Comparison of ENCODE assay signal across 22 cellular contexts in genomic region chr3:129629011-129629410, GRCh38. TPM values are rescaled to one million over a fixed set of nuclear protein-coding genes. Genes with fewer than 3 reads are reported as not detected.
DNase-seq lines count a peak whose midpoint lies in the region; ATAC-seq, FAIRE-seq and TF ChIP-seq lines count a peak whose summit lies in the region.
"Had no signal": no experiment of that assay in that cellular context is flagged by ENCODE, and none has a peak within 500 bp of the region (broad histone marks: within the 10 kb centered on the region; RNA-seq: fewer than 3 reads in every experiment).

No MANE protein-coding gene starts in this region.

- H3K9me3 ChIP-seq in A549 (no peaks in the 10 kb centered on the region), PC-9 (ENCODE audit: insufficient read depth, low read depth) (no peaks in the 10 kb centered on the region), osteoblast (ENCODE audit: low read depth, low read length) (no peaks in the 10 kb centered on the region)
- H3K9me3 ChIP-seq: BE2C, HAP-1 had no signal

- H3K36me3 ChIP-seq in PC-9 (ENCODE audit: low read depth) (no peaks in the 10 kb centered on the region), osteoblast (ENCODE audit: insufficient read depth, low read length) (no peaks in the 10 kb centered on the region), brain microvascular endothelial cell (replicated peaks) (no peaks in the 10 kb centered on the region)
- H3K36me3 ChIP-seq: BE2C, HAP-1 had no signal

- TF ChIP-seq EP300 in A549 (IDR thresholded peaks at IDR 0.05) = no peak

- no peak for FAIRE-seq in A549 (lab: Jason Lieb, UNC)
- FAIRE-seq: D721Med, GM12891, GM19239 had no signal

- H3F3A ChIP-seq in PC-9 (ENCODE audit: insufficient read depth, low read depth) = peaks cover 30% of the 10 kb centered on the region

- no peaks in the 10 kb centered on the region for H4K20me1 ChIP-seq in PC-9 (ENCODE audit: insufficient read depth)
- H4K20me1 ChIP-seq in osteoblast (ENCODE audit: insufficient read depth, low read length) = no peaks in the 10 kb centered on the region

- H3K9me2 ChIP-seq in PC-9 (ENCODE audit: insufficient read depth) = no peaks in the 10 kb centered on the region

- BruUV-seq in PC-9 (replicated peaks; lab: Mats Ljungman, UMichigan) = no TSS peak

- intact Hi-C loops in PC-9 (cut with micrococcal nuclease; ENCODE audit: unreplicated experiment) = loop anchor here (5.0 kb wide), 1 partner anchor 373 kb away; no protein-coding TSS in a partner anchor

- CTCF ChIA-PET in A549 (lab: Yijun Ruan, JAX) (interaction anchor here (1.2 to 10.7 kb wide), 8 partner anchors 16 to 305 kb away, joined by 4 to 178 read pairs (median 10); no protein-coding TSS in a partner anchor), PC-9 (lab: Charles Lee) (interaction anchor here (1.4 to 3.6 kb wide), 2 partner anchors 34 to 138 kb away, joined by 5 to 24 read pairs; no protein-coding TSS in a partner anchor)

- H3K4me3 ChIP-seq in A549 (no peak overlapping the region), PC-9 (no peak overlapping the region), coronary artery (no peak overlapping the region), osteoblast (ENCODE audit: insufficient read depth, low read length) (no peak overlapping the region), brain microvascular endothelial cell (ENCODE audit: low read depth, low read length) (no peak overlapping the region)
- H3K4me3 ChIP-seq: HAP-1 had no signal

- H3K27ac ChIP-seq in A549 = peak overlapping the region; percentile 99 to 100; a peak in 5 of 6 replicates
- H3K27ac ChIP-seq in PC-9 = no peak overlapping the region
- peak overlapping the region; percentile 89 to 99 for H3K27ac ChIP-seq in coronary artery
- H3K27ac ChIP-seq in osteoblast (ENCODE audit: low read depth, low read length) = no peak overlapping the region
- no peak overlapping the region for H3K27ac ChIP-seq in brain microvascular endothelial cell
- H3K27ac ChIP-seq: HL-60, KMS-11 had no signal

- in situ Hi-C loops in brain microvascular endothelial cell (cut with HindIII; ENCODE audit: low pct_ligation_motif_present, low sequenced_read_pairs) = loop anchor here (25.0 kb wide), 1 partner anchor 208 kb away; no protein-coding TSS in a partner anchor

- H3K4me1 ChIP-seq in A549 (peaks cover 32% of the 10 kb centered on the region), PC-9 (replicated peaks; ENCODE audit: insufficient read depth) (peaks cover 34% of the 10 kb centered on the region), osteoblast (ENCODE audit: insufficient read depth, low read length) (peaks cover 34% of the 10 kb centered on the region)

- no peak for ATAC-seq in A549
- ATAC-seq: PC-3 had no signal

- TF ChIP-seq POLR2A in A549 (IDR thresholded peaks at IDR 0.05; ENCODE audit: low read length) = no peak

- DNase-seq in A549 (ENCODE audit: low read depth in 1 of 2, low spot score in 1 of 2) (no peak), PC-9 (no peak), coronary artery (ENCODE audit: low spot score) (no peak), osteoblast (ENCODE audit: insufficient read length, low spot score, missing footprints) (peak; percentile 77), activated T-cell treated with anti-CD3 and anti-CD28 coated beads for 4 hours (no peak), brain microvascular endothelial cell (no peak), NCI-H1048 (lab: John Stamatoyannopoulos, UW) (no peak)
- no peak for DNase-seq in activated CD4-positive, CD25-positive, alpha-beta regulatory T cell (lab: John Stamatoyannopoulos, UW)
- DNase-seq: BE2C; CD8-positive, alpha-beta memory T cell; MV-4-11; NCI-H1417; NCI-H187; NCI-H2227 treated with DMSO at 0.1 percent for 48 hours; NCI-H524 treated with DMSO at 0.1 percent for 48 hours; PC-3 had no signal

- WGBS in A549 (ENCODE audit: missing lambda C conversion rate) = 82% methylated on average over 6 of the region's 6 CpGs

- H3K27me3 ChIP-seq in PC-9 (ENCODE audit: insufficient read depth, low read depth) (no peaks in the 10 kb centered on the region), osteoblast (ENCODE audit: insufficient read depth, low read length) (no peaks in the 10 kb centered on the region), brain microvascular endothelial cell (replicated peaks) (no peaks in the 10 kb centered on the region)
- H3K27me3 ChIP-seq: BE2C had no signal

- no peak overlapping the region for H2AFZ ChIP-seq in PC-9
- no peak overlapping the region for H2AFZ ChIP-seq in osteoblast (ENCODE audit: low read length)

- POLR2A ChIA-PET in A549 (lab: Yijun Ruan, JAX) (no interaction called here), PC-9 (lab: Charles Lee; ENCODE audit: unreplicated experiment) (interaction anchor here (0.6 kb wide), 1 partner anchor 186 kb away, joined by 8 read pairs; no protein-coding TSS in a partner anchor)

- H3K79me2 ChIP-seq in PC-9 (ENCODE audit: low read depth) (peaks cover 6% of the 10 kb centered on the region), osteoblast (ENCODE audit: insufficient read depth, low read length) (no peaks in the 10 kb centered on the region)

- TF ChIP-seq CTCF in A549 (IDR thresholded peaks at IDR 0.05) (no peak), PC-9 (conservative IDR thresholded peaks at IDR 0.05) (no peak), coronary artery (IDR thresholded peaks at IDR 0.05) (no peak), osteoblast (IDR thresholded peaks at IDR 0.05; ENCODE audit: extremely low read depth, low read depth, low read length) (no peak), brain microvascular endothelial cell (IDR thresholded peaks at IDR 0.05; ENCODE audit: low read depth, low read length, missing control alignments) (no peak)

- TF ChIP-seq RAD21 in A549 (conservative IDR thresholded peaks at IDR 0.05 in 1 of 2, IDR thresholded peaks at IDR 0.05 in 1 of 2) = no peak

- H3K4me2 ChIP-seq in A549 = peak overlapping the region; percentile 97; the same call in 1 of the 3 replicates
- peak overlapping the region; percentile 100 for H3K4me2 ChIP-seq in PC-9
- H3K4me2 ChIP-seq in osteoblast (ENCODE audit: insufficient read depth, low read length) = no peak overlapping the region
- H3K4me2 ChIP-seq: KMS-11 had no signal

TF ChIP-seq in A549, 52 proteins besides CTCF, POLR2A, EP300 and RAD21:
- TF ChIP-seq HOXA7 (CRISPR knock-in tag; IDR thresholded peaks at IDR 0.05) (no peak), SREBF2 (IDR thresholded peaks at IDR 0.05) (no peak), FOXS1 (CRISPR knock-in tag; IDR thresholded peaks at IDR 0.05) (no peak)
TF ChIP-seq in A549: peak in this region for 0.

RNA-seq across cellular contexts. Expression of gene PLXND1, which starts 22.5 kb away (rescaled TPM):
- polyA plus RNA-seq in A549 (2011; rRNA removed) = 26.8 and 49.3 TPM in 2 replicates
- 37.6 and 41.4 TPM in 2 replicates for polyA plus RNA-seq in A549 (2012; cell fraction: cytosol; rRNA removed)
- polyA plus RNA-seq in A549 (2012; cell fraction: nucleus; rRNA removed) = 133 and 136 TPM in 2 replicates
- polyA plus RNA-seq in A549 (2017; fragmentation: RNase III; extraction: RNeasy Plus Mini Kit Qiagen cat#74134 plus additional on column Dnase treatment) = 47.2 to 72.6 TPM (median 58.6 TPM) in 3 replicates
- polyA minus RNA-seq in A549 (2011; rRNA and poly(A)+ RNA removed) = 49.8 and 54.9 TPM in 2 replicates
- total RNA-seq in PC-9 (2021) = 44.4 and 50.4 TPM in 2 replicates
- total RNA-seq in osteoblast = 126 and 134 TPM in 2 replicates

Comparison
In these comparisons a context has a peak if more than half of its experiments do, and no peak if none do; other contexts are left out.
1. H3K27ac ChIP-seq: peak in A549 (2 of 2) and coronary artery (2 of 2); none in PC-9 (single experiment), osteoblast (single experiment) and brain microvascular endothelial cell (single experiment).